In the genomic region with DNA sequence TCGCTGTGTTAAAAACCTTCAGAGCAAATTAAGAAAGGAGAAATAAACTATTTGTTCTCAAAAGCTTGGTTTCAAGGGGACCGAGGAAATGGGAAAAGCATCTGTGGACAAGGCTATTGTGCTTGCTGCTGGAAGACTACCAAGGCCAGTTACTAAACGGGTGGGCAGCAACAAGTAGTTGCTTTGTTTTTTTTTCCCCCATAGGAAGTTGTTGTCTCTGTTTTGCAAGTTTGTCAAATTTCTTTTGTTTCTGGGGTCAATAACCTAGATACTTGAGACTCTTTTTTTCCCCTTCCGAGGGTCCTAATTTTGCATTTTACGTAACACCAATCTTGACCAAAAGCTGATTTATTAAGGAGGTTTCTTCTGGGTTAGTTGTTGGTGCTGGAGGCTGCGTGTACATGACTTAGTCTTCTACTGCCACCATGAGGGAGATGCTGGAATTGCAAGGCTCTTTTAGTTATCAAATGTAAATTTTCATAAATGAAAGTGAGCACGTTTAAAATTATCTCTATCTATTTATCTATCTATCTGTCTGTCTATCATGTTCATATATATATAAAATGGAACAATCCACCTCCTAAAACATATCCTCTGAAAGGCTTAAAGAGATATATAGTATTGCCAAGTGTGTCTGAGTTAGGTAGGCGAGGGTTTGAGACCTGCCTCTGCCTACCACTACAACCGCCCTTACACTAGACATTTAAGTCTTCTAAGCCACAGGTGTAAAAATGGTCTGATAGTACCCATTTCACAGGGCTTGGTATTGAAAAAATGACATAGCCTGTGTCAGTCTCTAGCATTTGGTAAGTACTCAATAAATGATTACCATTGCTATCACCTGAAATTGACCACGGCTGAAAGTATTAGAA, we compare ENCODE assay signal across 8 cellular contexts.
DNase-seq lines count a peak whose midpoint lies in the region; ATAC-seq and TF ChIP-seq lines count a peak whose summit lies in the region.

No MANE protein-coding gene starts in this region.

- ATAC-seq in heart right ventricle: peak; percentile 58 to 93 (median 84)
- ATAC-seq in sciatic nerve: peak; percentile 91
- no peak for ATAC-seq in HG03342 (IDR thresholded peaks at IDR 0.05; ENCODE audit: unreplicated experiment)

- peaks cover 0 to 18% (median 0%) of the 10 kb centered on the region in 7 donors for H3K27me3 ChIP-seq in heart right ventricle

- no peaks in the 10 kb centered on the region for H3K36me3 ChIP-seq in heart right ventricle

- peaks cover 2 to 38% (median 22%) of the 10 kb centered on the region in 9 donors for H3K4me1 ChIP-seq in heart right ventricle

- peak; percentile 84 to 99 (median 97) for TF ChIP-seq CTCF in heart right ventricle (IDR thresholded peaks at IDR 0.05)

- peak overlapping the region; percentile 6 to 88 (median 71) for H3K27ac ChIP-seq in heart right ventricle

- DNase-seq in G401 (ENCODE audit: low spot score): peak; percentile 76
- DNase-seq in MV-4-11 (lab: John Stamatoyannopoulos, UW): peak; percentile 41
- DNase-seq in SK-N-DZ (ENCODE audit: low spot score): peak; percentile 67
- DNase-seq in activated naive CD8-positive, alpha-beta T cell treated with anti-CD3 and anti-CD28 coated beads, Interleukin-2, amount 50 U/mL, for 16 hours (ENCODE audit: low read depth, low spot score): peak; percentile 30
- peak in 1 of 2 donors; percentile 82 for DNase-seq in heart right ventricle
- peak; percentile 91 for DNase-seq in sciatic nerve (ENCODE audit: low spot score)
- no peak for DNase-seq in epidermal melanocyte (ENCODE audit: insufficient read length, low spot score)

- 28 to 32% methylated on average over 10 of the region's 10 CpGs for WGBS in heart right ventricle, 2 donors

- H3K4me3 ChIP-seq in heart right ventricle: peak overlapping the region in 6 of 10 donors; percentile 4 to 31 (median 14)

- intact Hi-C loops in heart right ventricle (cut with DNase I): loop anchor here (1.0 to 10.0 kb wide), 17 partner anchors 37 to 490 kb away; partner anchors contain the start of genes ELOVL5 (in 2 of the 10) and GSTA4 (in 1 of the 10)
- intact Hi-C loops in sciatic nerve (cut with DNase I): loop anchor here (2.0 kb wide), 1 partner anchor 314 kb away; no protein-coding TSS in a partner anchor

- in situ Hi-C loops in G401 (cut with HindIII; ENCODE audit: low sequenced_read_pairs): no loop called here

- H3K9me3 ChIP-seq in heart right ventricle: no peaks in the 10 kb centered on the region
